In the genomic region with DNA sequence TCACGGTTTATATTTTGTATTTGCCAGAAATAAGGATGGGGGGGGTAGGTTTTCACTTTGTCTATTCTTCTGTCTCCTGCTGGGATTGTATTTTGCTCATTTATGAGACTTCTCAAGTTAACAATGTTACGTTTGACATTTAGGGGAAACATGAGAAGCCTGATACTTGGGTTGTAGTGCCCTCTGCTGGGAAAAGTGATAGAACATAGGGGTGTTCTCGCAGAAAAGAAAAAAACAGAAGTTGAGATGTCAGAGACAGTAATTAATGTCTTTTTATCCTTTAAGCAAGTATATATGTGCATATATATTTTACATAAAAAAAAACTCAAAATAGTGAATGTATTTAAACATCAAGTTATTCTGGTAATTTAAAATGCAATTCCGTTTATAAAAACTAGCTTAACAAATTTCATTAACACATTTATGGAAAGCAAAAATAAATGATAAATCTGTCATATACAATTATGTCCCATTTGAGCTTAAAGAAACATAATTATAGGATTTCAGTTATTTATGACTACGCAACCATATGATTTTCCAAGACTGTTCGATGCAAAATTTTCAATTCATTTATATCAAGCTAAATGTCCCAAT, we compare ENCODE assay signal across 9 cellular contexts. TPM values are rescaled to one million over a fixed set of nuclear protein-coding genes. Genes with fewer than 3 reads are reported as not detected.
A peak's percentile ranks its signal among the peaks of the same experiment; 100 is the strongest.
DNase-seq lines count a peak whose midpoint lies in the region; ATAC-seq and TF ChIP-seq lines count a peak whose summit lies in the region.
"Had no signal": no experiment of that assay in that cellular context is flagged by ENCODE, and none has a peak within 500 bp of the region (broad histone marks: within the 10 kb centered on the region; RNA-seq: fewer than 3 reads in every experiment).

No MANE protein-coding gene starts in this region.

- no peak overlapping the region for H3K4me3 Mint-ChIP-seq in natural killer cell
- no peak overlapping the region for H3K4me3 Mint-ChIP-seq in natural killer cell treated with Interleukin-12 subunit alpha and Interleukin-12 subunit beta and Interleukin-15 and Interleukin-18, amount 100 ng/mL, for 72 hours
- no peak overlapping the region for H3K4me3 Mint-ChIP-seq in naive B cell

- DNase-seq in natural killer cell (no peak), H4 (ENCODE audit: low spot score) (peak; percentile 46), M059J (ENCODE audit: low read depth) (peak; percentile 50), RWPE1 (ENCODE audit: low spot score) (peak; percentile 53), dorsolateral prefrontal cortex (peak in 2 of 10 donors; percentile 47 to 54), naive B cell (peak; percentile 15)
- DNase-seq in natural killer cell treated with Interleukin-12 subunit alpha and Interleukin-12 subunit beta and Interleukin-15 and Interleukin-18, amount 100 ng/mL, for 72 hours (ENCODE audit: low spot score): no peak
- DNase-seq in activated CD4-positive, CD25-positive, alpha-beta regulatory T cell treated with anti-CD3 and anti-CD28 coated beads, Interleukin-2, amount 50 U/mL, for 72 hours: no peak

- H3K27ac ChIP-seq in RWPE1 (no peak overlapping the region), dorsolateral prefrontal cortex (no peak overlapping the region)

- peak; percentile 46 to 62 (median 57) for ATAC-seq in natural killer cell
- ATAC-seq in natural killer cell treated with Interleukin-12 subunit alpha and Interleukin-12 subunit beta and Interleukin-15 and Interleukin-18, amount 100 ng/mL, for 72 hours: no peak
- peak; percentile 53 to 61 for ATAC-seq in naive B cell (ENCODE audit: low read depth in 2 of 2)

- H3K36me3 Mint-ChIP-seq in natural killer cell (no peaks in the 10 kb centered on the region), naive B cell (no peaks in the 10 kb centered on the region)
- no peaks in the 10 kb centered on the region for H3K36me3 Mint-ChIP-seq in natural killer cell treated with Interleukin-12 subunit alpha and Interleukin-12 subunit beta and Interleukin-15 and Interleukin-18, amount 100 ng/mL, for 72 hours

- no peak overlapping the region for H3K4me3 ChIP-seq in dorsolateral prefrontal cortex

- TF ChIP-seq CTCF in natural killer cell (IDR thresholded peaks at IDR 0.05) (peak; percentile 71), RWPE1 (conservative IDR thresholded peaks at IDR 0.05; ENCODE audit: low read depth) (peak; percentile 72), dorsolateral prefrontal cortex (IDR thresholded peaks at IDR 0.05 in 54 of 56, conservative IDR thresholded peaks at IDR 0.05 in 2 of 56; ENCODE audit: low read depth in 1 of 56, partially characterized antibody in 56 of 56) (peak; percentile 59 to 92 (median 77))

- H3K27me3 ChIP-seq in dorsolateral prefrontal cortex: peaks cover 0 to 5% (median 0%) of the 10 kb centered on the region in 45 donors

- intact Hi-C loops in natural killer cell (cut with micrococcal nuclease) (loop anchor here (1.0 to 5.0 kb wide), 3 partner anchors 187 to 628 kb away; a partner anchor contains a TSS), dorsolateral prefrontal cortex (cut with DNase I) (loop anchor here (2.0 to 10.0 kb wide), 2 partner anchors 187 to 631 kb away; a partner anchor contains a TSS)

- no peak overlapping the region for H3K27ac Mint-ChIP-seq in natural killer cell
- no peak overlapping the region for H3K27ac Mint-ChIP-seq in natural killer cell treated with Interleukin-12 subunit alpha and Interleukin-12 subunit beta and Interleukin-15 and Interleukin-18, amount 100 ng/mL, for 72 hours
- H3K27ac Mint-ChIP-seq in naive B cell: no peak overlapping the region

- H3K4me1 Mint-ChIP-seq in natural killer cell: no peaks in the 10 kb centered on the region
- no peaks in the 10 kb centered on the region for H3K4me1 Mint-ChIP-seq in natural killer cell treated with Interleukin-12 subunit alpha and Interleukin-12 subunit beta and Interleukin-15 and Interleukin-18, amount 100 ng/mL, for 72 hours (ENCODE audit: low read depth in 2 of 2)
- no peaks in the 10 kb centered on the region for H3K4me1 Mint-ChIP-seq in naive B cell

- POLR2A ChIA-PET in RWPE1 (lab: Yijun Ruan, JAX; ENCODE audit: low non-redundant PET): no interaction called here

- CTCF ChIA-PET in RWPE1 (lab: Yijun Ruan, JAX): interaction anchor here (0.6 to 1.0 kb wide), 9 partner anchors 10 to 1763 kb away, joined by 3 to 11 read pairs (median 4); no protein-coding TSS in a partner anchor

- H3K27me3 Mint-ChIP-seq in natural killer cell (ENCODE audit: low read depth in 2 of 2) (peaks cover 4 to 14% of the 10 kb centered on the region in 2 donors), naive B cell (no peaks in the 10 kb centered on the region)
- peaks cover 4 to 13% of the 10 kb centered on the region in 2 donors for H3K27me3 Mint-ChIP-seq in natural killer cell treated with Interleukin-12 subunit alpha and Interleukin-12 subunit beta and Interleukin-15 and Interleukin-18, amount 100 ng/mL, for 72 hours

- no peaks in the 10 kb centered on the region for H3K9me3 Mint-ChIP-seq in natural killer cell
- no peaks in the 10 kb centered on the region for H3K9me3 Mint-ChIP-seq in natural killer cell treated with Interleukin-12 subunit alpha and Interleukin-12 subunit beta and Interleukin-15 and Interleukin-18, amount 100 ng/mL, for 72 hours
- H3K9me3 Mint-ChIP-seq in naive B cell: peaks cover 0 to 2% (median 0%) of the 10 kb centered on the region in 7 donors

RNA-seq across cellular contexts. Expression of a gene that starts 46.0 kb away (rescaled TPM):
- total RNA-seq in natural killer cell (not detected), dorsolateral prefrontal cortex (under 1 TPM in 3 of 120 experiments, not detected in 117; 0.20 to 0.50 (median 0.25) TPM)
- not detected for total RNA-seq in natural killer cell treated with Interleukin-12 subunit alpha and Interleukin-12 subunit beta and Interleukin-15 and Interleukin-18, amount 100 ng/mL, for 72 hours
- not detected in 2 replicates for total RNA-seq in H4 (2014; rRNA removed; shearing (Covaris generic))
- not detected in 2 replicates for total RNA-seq in M059J (2014; rRNA removed; shearing (Covaris generic))
- polyA plus RNA-seq in naive B cell (ENCODE audit: low read depth in 6 of 6): not detected
- total RNA-seq: mononuclear cell had no signal

Comparison
In these comparisons a context has a peak if more than half of its experiments do, and no peak if none do; other contexts are left out.
1. ATAC-seq: peak in natural killer cell (3 of 3) and naive B cell (2 of 2); none in natural killer cell treated with Interleukin-12 subunit alpha and Interleukin-12 subunit beta and Interleukin-15 and Interleukin-18, amount 100 ng/mL, for 72 hours (0 of 2).
2. DNase-seq: peak in H4 (single experiment), M059J (single experiment), RWPE1 (single experiment) and naive B cell (single experiment); none in natural killer cell (single experiment), natural killer cell treated with Interleukin-12 subunit alpha and Interleukin-12 subunit beta and Interleukin-15 and Interleukin-18, amount 100 ng/mL, for 72 hours (single experiment) and activated CD4-positive, CD25-positive, alpha-beta regulatory T cell treated with anti-CD3 and anti-CD28 coated beads, Interleukin-2, amount 50 U/mL, for 72 hours (single experiment).
3. Peak in every context shown above with its lines, with median percentiles within 50 percentile points of each other: CTCF ChIP-seq.